2 cellular contexts compared by ENCODE assay signal in the genomic region with DNA sequence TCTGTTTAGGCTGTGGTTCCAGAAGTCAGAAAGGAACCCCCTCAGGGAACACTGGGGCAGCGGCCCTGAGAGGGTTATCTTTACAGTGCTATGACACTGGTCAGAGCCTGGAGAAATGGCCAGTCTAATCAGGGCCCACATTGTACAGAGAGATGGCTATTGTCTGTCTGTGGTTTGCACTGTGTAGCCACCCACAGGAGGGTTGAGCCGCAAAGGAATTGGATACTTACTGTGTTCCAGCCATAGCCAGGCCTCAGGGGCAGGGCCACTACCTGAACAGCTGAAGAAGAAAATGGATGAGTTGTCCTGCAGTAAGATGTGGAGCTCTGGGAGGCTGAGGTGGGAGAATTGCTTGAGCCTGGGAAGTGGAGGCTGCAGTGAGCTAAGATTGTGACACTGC.
TF ChIP-seq lines count a peak whose summit lies in the region.

No MANE protein-coding gene starts in this region.

TF ChIP-seq in H1, 55 proteins besides CTCF, POLR2A, EP300 and RAD21:
- TF ChIP-seq NRF1 (IDR thresholded peaks at IDR 0.05; ENCODE audit: low read depth, low read length) (no peak), TEAD4 (IDR thresholded peaks at IDR 0.05; ENCODE audit: low read depth, low read length) (no peak)

TF ChIP-seq in HEK293T, 16 proteins besides CTCF, POLR2A, EP300 and RAD21:
- TF ChIP-seq HDGF (IDR thresholded peaks at IDR 0.05; ENCODE audit: borderline replicate concordance) = no peak
- TF ChIP-seq FOXA1 (IDR thresholded peaks at IDR 0.05) = no peak
- no peak for TF ChIP-seq PKNOX1 (IDR thresholded peaks at IDR 0.05)
- TF ChIP-seq NFRKB (IDR thresholded peaks at IDR 0.05) = no peak
- TF ChIP-seq FOXM1 (IDR thresholded peaks at IDR 0.05; ENCODE audit: borderline replicate concordance) = no peak
